In the genomic region with DNA sequence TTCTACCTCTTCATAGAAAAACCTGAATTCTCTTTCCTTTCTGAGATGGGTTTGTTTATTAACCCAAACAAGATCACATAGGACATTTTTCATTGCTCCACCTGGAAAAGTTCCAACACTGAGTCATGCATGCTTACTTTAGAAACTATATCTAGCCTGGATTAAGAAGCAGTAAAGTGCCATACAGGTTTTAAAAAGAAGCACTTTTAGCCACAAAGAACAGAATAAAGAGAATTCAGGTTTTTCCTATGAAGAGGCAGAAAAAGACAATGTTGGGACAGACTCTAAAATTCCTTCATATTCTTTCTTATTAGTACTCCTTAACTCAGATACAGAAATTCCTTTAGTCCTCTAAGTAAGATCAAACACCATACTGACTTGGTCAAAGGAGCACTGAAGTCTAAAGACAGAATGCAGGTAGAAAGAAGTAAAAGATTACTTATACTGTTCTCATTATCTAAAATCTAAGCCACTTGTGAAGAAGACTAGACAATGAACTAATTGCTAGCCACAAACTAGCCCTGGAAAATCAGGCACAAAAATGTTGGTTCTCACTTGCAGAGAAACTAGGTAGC, we compare ENCODE assay signal across 10 cellular contexts.
A peak's percentile ranks its signal among the peaks of the same experiment; 100 is the strongest.
DNase-seq lines count a peak whose midpoint lies in the region; ATAC-seq, FAIRE-seq and TF ChIP-seq lines count a peak whose summit lies in the region.
"Had no signal": no experiment of that assay in that cellular context is flagged by ENCODE, and none has a peak within 500 bp of the region (broad histone marks: within the 10 kb centered on the region; RNA-seq: fewer than 3 reads in every experiment).

No MANE protein-coding gene starts in this region.

- H3K4me1 Mint-ChIP-seq in activated T-helper 17 cell treated with anti-CD3 and anti-CD28 coated beads, Interleukin-2, amount 50 U/mL, for 72 hours, result no peaks in the 10 kb centered on the region

- no peaks in the 10 kb centered on the region for H3K79me2 ChIP-seq in endothelial cell of umbilical vein (ENCODE audit: control insufficient read depth, insufficient read depth, low read length)

- no peaks in the 10 kb centered on the region for H3K36me3 ChIP-seq in endothelial cell of umbilical vein (ENCODE audit: control insufficient read depth in 2 of 2, extremely low read depth in 1 of 2, insufficient read depth in 2 of 2, low read length in 2 of 2)
- H3K36me3 ChIP-seq: SJSA1 had no signal

- intact Hi-C loops in endothelial cell of umbilical vein (cut with micrococcal nuclease), result no loop called here

- H3K9me3 Mint-ChIP-seq in activated T-helper 17 cell treated with anti-CD3 and anti-CD28 coated beads, Interleukin-2, amount 50 U/mL, for 72 hours, result no peaks in the 10 kb centered on the region

- BruUV-seq in endothelial cell of umbilical vein (replicated peaks; lab: Mats Ljungman, UMichigan), result no TSS peak

- POLR2A ChIA-PET in endothelial cell of umbilical vein (lab: Charles Lee), result no interaction called here

- dilution Hi-C loops in endothelial cell of umbilical vein (cut with MboI; ENCODE audit: extremely low pct_ligation_motif_present, low sequenced_read_pairs), result no loop called here

- TF ChIP-seq POLR2A in endothelial cell of umbilical vein (IDR thresholded peaks at IDR 0.05; ENCODE audit: low read depth, low read length), result no peak

- no peaks in the 10 kb centered on the region for H4K20me1 ChIP-seq in endothelial cell of umbilical vein (replicated peaks; ENCODE audit: control insufficient read depth, extremely low read depth, insufficient read depth, low read length)

- H2AFZ ChIP-seq in endothelial cell of umbilical vein (ENCODE audit: low read depth, low read length), result no peak overlapping the region

- H3K4me1 ChIP-seq in endothelial cell of umbilical vein (ENCODE audit: control insufficient read depth, extremely low read depth, insufficient read depth, low read length), result peaks cover 5% of the 10 kb centered on the region

- DNase-seq in AG10803 (ENCODE audit: low read depth), result peak; percentile 75
- DNase-seq in M059J (ENCODE audit: low read depth), result peak; percentile 83
- DNase-seq in endothelial cell of umbilical vein (ENCODE audit: low read depth, low spot score), result peak; percentile 87
- peak; percentile 74 for DNase-seq in myocyte (ENCODE audit: low read depth)
- DNase-seq: effector CD4-positive, alpha-beta T cell had no signal

- H3K4me3 Mint-ChIP-seq in activated T-helper 17 cell treated with anti-CD3 and anti-CD28 coated beads, Interleukin-2, amount 50 U/mL, for 72 hours, result no peak overlapping the region

- no peaks in the 10 kb centered on the region for H3K27me3 Mint-ChIP-seq in activated T-helper 17 cell treated with anti-CD3 and anti-CD28 coated beads, Interleukin-2, amount 50 U/mL, for 72 hours

- H3K36me3 Mint-ChIP-seq in activated T-helper 17 cell treated with anti-CD3 and anti-CD28 coated beads, Interleukin-2, amount 50 U/mL, for 72 hours (ENCODE audit: low read depth), result peaks cover 49% of the 10 kb centered on the region

- H3K27me3 ChIP-seq in endothelial cell of umbilical vein (ENCODE audit: control insufficient read depth in 2 of 2, insufficient read depth in 2 of 2, low read length in 2 of 2), result no peaks in the 10 kb centered on the region
- H3K27me3 ChIP-seq: SJSA1 had no signal

- H3K9ac ChIP-seq in endothelial cell of umbilical vein (replicated peaks; ENCODE audit: extremely low read depth, insufficient read depth, low read length), result no peak overlapping the region

- H3K27ac Mint-ChIP-seq in activated T-helper 17 cell treated with anti-CD3 and anti-CD28 coated beads, Interleukin-2, amount 50 U/mL, for 72 hours, result no peak overlapping the region

- H3K9me3 ChIP-seq in endothelial cell of umbilical vein (replicated peaks; ENCODE audit: control insufficient read depth, insufficient read depth, low read length), result no peaks in the 10 kb centered on the region
- H3K9me3 ChIP-seq: SJSA1 had no signal

- no peak for ATAC-seq in activated T-helper 17 cell treated with anti-CD3 and anti-CD28 coated beads, Interleukin-2, amount 50 U/mL, for 72 hours (replicated peaks)
- no peak for ATAC-seq in HG03521 (IDR thresholded peaks at IDR 0.05; ENCODE audit: unreplicated experiment)
- ATAC-seq in GM18519 (IDR thresholded peaks at IDR 0.05; ENCODE audit: low FRiP score, unreplicated experiment), result no peak
- no peak for ATAC-seq in GM18858 (IDR thresholded peaks at IDR 0.05; ENCODE audit: unreplicated experiment)

- TF ChIP-seq CTCF in AG10803 (conservative IDR thresholded peaks at IDR 0.05; ENCODE audit: low read length) (no peak), endothelial cell of umbilical vein (IDR thresholded peaks at IDR 0.05; ENCODE audit: extremely low read depth in 1 of 2, insufficient read depth in 1 of 2, low read depth in 1 of 2, low read length in 2 of 2) (no peak)

- no peaks in the 10 kb centered on the region for H3K9me1 ChIP-seq in endothelial cell of umbilical vein (replicated peaks; ENCODE audit: control insufficient read depth, extremely low read depth, insufficient read depth, low read length)

- H3K27ac ChIP-seq in endothelial cell of umbilical vein (ENCODE audit: insufficient read depth, low read depth, low read length), result no peak overlapping the region
- H3K27ac ChIP-seq: SJSA1 had no signal

- H3K4me2 ChIP-seq in endothelial cell of umbilical vein (ENCODE audit: insufficient read depth, low read length), result no peak overlapping the region

- FAIRE-seq in endothelial cell of umbilical vein (lab: Jason Lieb, UNC), result peak; percentile 84

- H3K4me3 ChIP-seq in AG10803 (ENCODE audit: low read length), result no peak overlapping the region
- H3K4me3 ChIP-seq in endothelial cell of umbilical vein (replicated peaks in 1 of 3; ENCODE audit: insufficient read depth in 1 of 3, low read depth in 1 of 3, low read length in 3 of 3), result no peak overlapping the region
- H3K4me3 ChIP-seq: SJSA1 had no signal

- CTCF ChIA-PET in endothelial cell of umbilical vein (lab: Charles Lee), result interaction anchor here (1.0 to 1.3 kb wide), 2 partner anchors 26 to 285 kb away, joined by 3 to 4 read pairs; no protein-coding TSS in a partner anchor

TF ChIP-seq in endothelial cell of umbilical vein, 7 proteins besides CTCF, POLR2A, EP300 and RAD21:
- TF ChIP-seq FOS (IDR thresholded peaks at IDR 0.05; ENCODE audit: borderline replicate concordance, insufficient read depth, low read length) (peak; percentile 67), POLR2AphosphoS5 (IDR thresholded peaks at IDR 0.05; ENCODE audit: insufficient read depth, low read depth, low read length) (no peak)
